Comparison of ENCODE assay signal across 1 cellular context in genomic region chr17:48483471-48484131, GRCh38.
TF ChIP-seq lines count a peak whose summit lies in the region.

No MANE protein-coding gene starts in this region.

TF ChIP-seq in HEK293, 187 proteins besides CTCF, POLR2A, EP300 and RAD21 (continued from another document):
- TF ChIP-seq KLF17 (tag by site-specific recombination; IDR thresholded peaks at IDR 0.05) (peak; percentile 72), ZBTB26 (tag by site-specific recombination; optimal IDR thresholded peaks at IDR 0.05) (no peak), ZNF335 (tag by site-specific recombination; conservative IDR thresholded peaks at IDR 0.05) (peak; percentile 86), OSR2 (tag by site-specific recombination; IDR thresholded peaks at IDR 0.05) (peak; percentile 70), ZNF654 (tag by site-specific recombination; IDR thresholded peaks at IDR 0.05; ENCODE audit: low read depth) (no peak), PATZ1 (tag by site-specific recombination; IDR thresholded peaks at IDR 0.05) (peak; percentile 39), PRDM6 (tag by site-specific recombination; IDR thresholded peaks at IDR 0.05) (peak; percentile 31; the same call in 1 of the 2 replicates), ZNF10 (tag by site-specific recombination; IDR thresholded peaks at IDR 0.05) (peak; percentile 49; the same call in 1 of the 2 replicates), GLIS2 (tag by site-specific recombination; IDR thresholded peaks at IDR 0.05) (peak; percentile 30; the same call in 1 of the 2 replicates), ZFHX2 (tag by site-specific recombination; conservative IDR thresholded peaks at IDR 0.05) (0 out of 2 replicates have a peak, but pooled peaks have one; percentile 17), ZNF366 (tag by site-specific recombination; conservative IDR thresholded peaks at IDR 0.05) (peak; percentile 73), ZBTB17 (tag by site-specific recombination; IDR thresholded peaks at IDR 0.05) (peak; percentile 88), ZNF600 (tag by site-specific recombination; IDR thresholded peaks at IDR 0.05) (peak; percentile 77), ZNF423 (tag by site-specific recombination; IDR thresholded peaks at IDR 0.05) (no peak), SCRT2 (tag by site-specific recombination; IDR thresholded peaks at IDR 0.05) (peak; percentile 98), ZIC2 (tag by site-specific recombination; IDR thresholded peaks at IDR 0.05) (peak; percentile 53; the same call in 1 of the 2 replicates), ZNF629 (tag by site-specific recombination; IDR thresholded peaks at IDR 0.05) (peak; percentile 70), ZFP69B (tag by site-specific recombination; IDR thresholded peaks at IDR 0.05) (peak; percentile 98), ZNF692 (tag by site-specific recombination; IDR thresholded peaks at IDR 0.05) (peak; percentile 99), SP7 (tag by site-specific recombination; IDR thresholded peaks at IDR 0.05) (peak; percentile 61; the same call in 1 of the 2 replicates), ZFP37 (tag by site-specific recombination; IDR thresholded peaks at IDR 0.05) (no peak)
